Comparison of ENCODE assay signal across 9 cellular contexts in the genomic region with DNA sequence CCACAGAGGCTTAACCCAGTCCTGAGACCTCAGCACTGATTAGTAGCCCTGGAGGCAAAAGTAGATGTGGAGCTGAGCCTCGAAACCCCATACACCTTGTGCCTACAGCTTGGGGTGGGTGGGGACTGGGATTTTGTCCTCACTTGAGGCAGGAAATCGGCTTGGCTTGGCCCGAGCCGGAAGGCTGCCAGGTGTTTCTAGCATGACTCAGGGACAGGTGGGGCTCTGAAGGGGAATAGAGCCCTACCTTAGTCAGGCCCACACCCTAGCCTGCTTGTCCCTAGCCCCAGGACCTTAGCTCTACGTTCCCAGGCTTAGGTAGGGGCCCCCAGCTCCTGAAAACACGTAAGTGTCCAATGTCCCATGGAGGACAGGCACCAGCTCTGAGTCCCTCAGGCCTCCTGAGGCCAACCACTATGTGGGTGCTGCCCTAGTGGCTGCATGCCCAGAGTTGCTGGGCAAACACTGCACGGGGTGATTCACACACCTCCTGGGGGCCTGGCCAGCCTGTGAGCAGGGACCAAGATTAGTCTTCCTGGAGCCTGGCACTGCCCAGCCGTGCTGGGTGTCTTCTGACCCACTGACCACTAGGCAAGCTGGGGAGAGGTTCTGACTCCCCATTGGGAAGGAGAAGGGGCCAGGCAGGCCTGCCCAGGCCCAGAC. TPM values are rescaled to one million over a fixed set of nuclear protein-coding genes. Genes with fewer than 3 reads are reported as not detected.
DNase-seq lines count a peak whose midpoint lies in the region; ATAC-seq and TF ChIP-seq lines count a peak whose summit lies in the region.
"Had no signal": no experiment of that assay in that cellular context is flagged by ENCODE, and none has a peak within 500 bp of the region (broad histone marks: within the 10 kb centered on the region; RNA-seq: fewer than 3 reads in every experiment).

No MANE protein-coding gene starts in this region.

- TF ChIP-seq CTCF in thyroid gland (IDR thresholded peaks at IDR 0.05), result no peak

- WGBS in thyroid gland, 2 donors, result 29 to 100% methylated on average over 3 of the region's 8 CpGs

- H3K27ac ChIP-seq in thyroid gland, result peak overlapping the region; percentile 63 to 68 (median 68)

- TF ChIP-seq POLR2A in thyroid gland (IDR thresholded peaks at IDR 0.05), result no peak

- DNase-seq in HS-5 (ENCODE audit: low read depth) (peak; percentile 14), SW480 (ENCODE audit: low spot score) (peak; percentile 97), hepatic stellate cell (ENCODE audit: low spot score) (peak; percentile 70), thyroid gland (peak; percentile 87), NOMO-1 (lab: John Stamatoyannopoulos, UW; ENCODE audit: unreplicated experiment in 2 of 2) (no peak)

- H3K4me3 ChIP-seq in thyroid gland (replicated peaks in 1 of 3), result no peak overlapping the region

- no peaks in the 10 kb centered on the region for H3K9me3 ChIP-seq in thyroid gland

- H3K4me1 ChIP-seq in thyroid gland, result peaks cover 14 to 41% of the 10 kb centered on the region in 2 donors

- H3K36me3 ChIP-seq in thyroid gland, result no peaks in the 10 kb centered on the region

- H3K27me3 ChIP-seq in thyroid gland, result no peaks in the 10 kb centered on the region

- ATAC-seq in HG02870 (IDR thresholded peaks at IDR 0.05; ENCODE audit: unreplicated experiment) (no peak), HG02623 (IDR thresholded peaks at IDR 0.05; ENCODE audit: unreplicated experiment) (no peak)

- intact Hi-C loops in thyroid gland (cut with DNase I), result loop anchor here (5.0 to 10.0 kb wide), 2 partner anchors 98 to 196 kb away; partner anchors contain the start of gene INKA1

RNA-seq across cellular contexts. Expression of gene MST1R, which starts 3.1 kb away (rescaled TPM):
- total RNA-seq in thyroid gland, result 1 to 10 TPM; 1.7 to 6.1 (median 3.1) TPM

RNA-seq across cellular contexts. Expression of gene MON1A, which starts 29.0 kb away (rescaled TPM):
- total RNA-seq in thyroid gland, result 10 to 100 TPM; 12.1 to 19.9 (median 18.7) TPM

RNA-seq across cellular contexts. Expression of gene CAMKV, which starts 30.9 kb away (rescaled TPM):
- total RNA-seq in thyroid gland, result not detected
- total RNA-seq: liver; T-helper 2 cell treated with Interferon-gamma antibody and Interleukin-4, amounts not matched to agents 100 ng/mL and 5 ng/mL, for 36 hours had no signal

RNA-seq across cellular contexts. Expression of gene RBM6, which starts 39.3 kb away (rescaled TPM):
- 100 to 1,000 TPM; 113 to 148 (median 129) TPM for total RNA-seq in thyroid gland

RNA-seq across cellular contexts. Expression of gene TRAIP, which starts 44.3 kb away (rescaled TPM):
- total RNA-seq in thyroid gland, result 1 to 10 TPM in 3 of 4 donors, under 1 TPM in 1; 0.73 to 7.0 (median 3.3) TPM

Comparison
In these comparisons a context has a peak if more than half of its experiments do, and no peak if none do; other contexts are left out.
1. DNase-seq: peak in HS-5 (single experiment), SW480 (single experiment), hepatic stellate cell (single experiment) and thyroid gland (2 of 2); none in NOMO-1 (0 of 2).